1 cellular context compared by ENCODE assay signal in the genomic region with DNA sequence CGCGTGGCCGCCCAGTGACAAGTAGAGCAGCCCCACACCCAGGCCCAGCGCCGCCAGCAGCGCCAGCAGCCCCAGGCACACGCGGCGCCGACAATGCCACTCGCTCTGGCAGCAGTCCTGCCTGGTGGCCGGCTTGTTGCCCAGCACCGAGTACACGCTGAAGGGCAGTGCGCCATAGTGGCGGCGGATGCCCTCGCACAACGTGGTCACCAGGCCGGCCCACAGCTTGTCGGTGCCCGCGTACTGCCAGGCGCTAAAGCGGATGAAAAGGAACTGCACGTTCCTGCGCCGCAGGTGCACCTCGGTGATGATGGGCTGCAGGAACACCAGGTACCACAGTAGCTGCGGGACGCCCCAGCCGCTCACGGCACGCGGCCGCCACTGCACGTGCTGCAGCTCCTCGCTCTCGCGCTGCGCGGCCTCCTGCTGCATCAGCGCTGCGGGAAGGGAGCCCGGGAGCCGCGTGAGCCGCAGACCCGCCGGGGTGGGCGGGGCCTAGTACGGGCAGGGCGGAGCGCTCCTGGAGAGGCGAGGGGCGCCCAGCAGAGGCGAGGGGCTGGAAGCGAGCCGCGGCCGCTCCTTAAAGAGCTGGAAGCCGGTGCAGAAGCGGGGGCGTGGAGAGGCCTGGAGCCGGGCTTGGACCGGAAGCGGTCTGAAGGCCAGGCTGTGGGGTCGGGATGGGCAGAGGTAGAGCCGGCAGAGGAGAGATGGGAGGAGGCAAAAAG.
TF ChIP-seq lines count a peak whose summit lies in the region.

No MANE protein-coding gene starts in this region.

TF ChIP-seq in HepG2, 621 proteins besides CTCF, POLR2A, EP300 and RAD21 (continued from another document):
- TF ChIP-seq TBL1XR1 (IDR thresholded peaks at IDR 0.05; ENCODE audit: borderline replicate concordance, low read length, partially characterized antibody) (no peak), ZNF3 (CRISPR knock-in tag; IDR thresholded peaks at IDR 0.05) (no peak), ZNF788 (CRISPR knock-in tag; IDR thresholded peaks at IDR 0.05; ENCODE audit: borderline replicate concordance) (no peak), ZNF670 (CRISPR knock-in tag; IDR thresholded peaks at IDR 0.05; ENCODE audit: borderline replicate concordance) (no peak), ZNF747 (CRISPR knock-in tag; IDR thresholded peaks at IDR 0.05; ENCODE audit: borderline replicate concordance) (no peak), THYN1 (CRISPR knock-in tag; IDR thresholded peaks at IDR 0.05; ENCODE audit: borderline replicate concordance, low read depth) (no peak), ZNF510 (CRISPR knock-in tag; IDR thresholded peaks at IDR 0.05; ENCODE audit: low read depth) (no peak), CC2D1A (CRISPR knock-in tag; IDR thresholded peaks at IDR 0.05) (no peak)
- TF ChIP-seq, protein P1, sequence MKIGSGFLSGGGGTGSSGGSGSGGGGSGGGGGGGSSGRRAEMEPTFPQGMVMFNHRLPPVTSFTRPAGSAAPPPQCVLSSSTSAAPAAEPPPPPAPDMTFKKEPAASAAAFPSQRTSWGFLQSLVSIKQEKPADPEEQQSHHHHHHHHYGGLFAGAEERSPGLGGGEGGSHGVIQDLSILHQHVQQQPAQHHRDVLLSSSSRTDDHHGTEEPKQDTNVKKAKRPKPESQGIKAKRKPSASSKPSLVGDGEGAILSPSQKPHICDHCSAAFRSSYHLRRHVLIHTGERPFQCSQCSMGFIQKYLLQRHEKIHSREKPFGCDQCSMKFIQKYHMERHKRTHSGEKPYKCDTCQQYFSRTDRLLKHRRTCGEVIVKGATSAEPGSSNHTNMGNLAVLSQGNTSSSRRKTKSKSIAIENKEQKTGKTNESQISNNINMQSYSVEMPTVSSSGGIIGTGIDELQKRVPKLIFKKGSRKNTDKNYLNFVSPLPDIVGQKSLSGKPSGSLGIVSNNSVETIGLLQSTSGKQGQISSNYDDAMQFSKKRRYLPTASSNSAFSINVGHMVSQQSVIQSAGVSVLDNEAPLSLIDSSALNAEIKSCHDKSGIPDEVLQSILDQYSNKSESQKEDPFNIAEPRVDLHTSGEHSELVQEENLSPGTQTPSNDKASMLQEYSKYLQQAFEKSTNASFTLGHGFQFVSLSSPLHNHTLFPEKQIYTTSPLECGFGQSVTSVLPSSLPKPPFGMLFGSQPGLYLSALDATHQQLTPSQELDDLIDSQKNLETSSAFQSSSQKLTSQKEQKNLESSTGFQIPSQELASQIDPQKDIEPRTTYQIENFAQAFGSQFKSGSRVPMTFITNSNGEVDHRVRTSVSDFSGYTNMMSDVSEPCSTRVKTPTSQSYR (CRISPR knock-in tag; IDR thresholded peaks at IDR 0.05; ENCODE audit: borderline replicate concordance) = no peak
